9 cellular contexts compared by ENCODE assay signal in the genomic region with DNA sequence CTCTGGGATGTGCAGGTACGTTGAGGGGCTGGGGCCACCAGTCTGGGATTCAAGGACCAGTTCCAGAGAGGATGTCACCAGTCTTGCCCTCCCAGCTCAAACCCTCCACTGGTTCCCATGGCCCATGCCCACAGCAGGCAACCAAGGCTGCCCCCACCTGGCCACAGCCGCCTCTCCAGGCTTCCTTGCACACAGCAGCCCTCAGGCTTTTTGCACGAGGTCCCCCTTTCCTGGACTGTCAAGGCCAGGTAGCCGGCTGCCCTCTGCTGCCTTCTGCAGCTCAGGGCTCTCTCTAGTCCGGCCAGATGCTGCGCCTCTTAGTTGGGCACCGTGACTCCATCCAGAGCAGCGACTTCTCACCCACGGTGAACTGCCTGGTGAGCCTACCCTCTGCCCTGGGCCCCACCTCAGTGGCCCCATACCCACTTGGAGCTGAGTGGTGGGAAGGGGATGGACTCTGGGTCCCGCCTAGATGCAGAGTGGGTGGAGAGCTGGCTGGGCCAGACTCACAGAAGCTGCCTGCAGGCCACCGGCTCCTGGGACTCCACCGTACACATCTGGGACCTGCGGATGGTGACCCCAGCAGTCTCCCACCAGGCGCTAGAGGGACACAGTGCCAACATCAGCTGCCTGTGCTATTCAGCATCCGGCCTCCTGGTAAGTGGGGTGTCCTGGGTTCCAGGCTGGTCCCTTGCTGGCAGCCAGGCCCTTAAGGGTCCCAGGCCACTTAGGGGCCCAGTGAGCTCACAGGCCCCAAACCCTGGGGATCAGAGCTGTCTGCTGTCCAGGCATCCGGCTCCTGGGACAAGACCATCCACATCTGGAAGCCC. TPM values are rescaled to one million over a fixed set of nuclear protein-coding genes. Genes with fewer than 3 reads are reported as not detected.
DNase-seq lines count a peak whose midpoint lies in the region; ATAC-seq and TF ChIP-seq lines count a peak whose summit lies in the region.
"Had no signal": no experiment of that assay in that cellular context is flagged by ENCODE, and none has a peak within 500 bp of the region (broad histone marks: within the 10 kb centered on the region; RNA-seq: fewer than 3 reads in every experiment).

No MANE protein-coding gene starts in this region.

- H3K27ac Mint-ChIP-seq in endothelial cell (ENCODE audit: unreplicated experiment): no peak overlapping the region
- H3K27ac Mint-ChIP-seq: activated naive CD8-positive, alpha-beta T cell treated with anti-CD3 and anti-CD28 coated beads, Interleukin-2, amount 10 ng/mL, durations not matched to agents 7 days and 5 days had no signal

- H3K27me3 ChIP-seq in NT2/D1 (ENCODE audit: insufficient read depth, insufficient read length): no peaks in the 10 kb centered on the region

- H3K36me3 Mint-ChIP-seq in endothelial cell (ENCODE audit: low read depth, unreplicated experiment): peaks cover 10% of the 10 kb centered on the region

- TF ChIP-seq CTCF in endothelial cell (IDR thresholded peaks at IDR 0.05; ENCODE audit: unreplicated experiment): peak; percentile 13

- ATAC-seq in GM18520 (IDR thresholded peaks at IDR 0.05; ENCODE audit: unreplicated experiment): no peak

- peaks cover 10% of the 10 kb centered on the region for H3K4me1 Mint-ChIP-seq in endothelial cell (ENCODE audit: unreplicated experiment)

- peak; percentile 90 for DNase-seq in 8988T
- peak; percentile 76 for DNase-seq in ELR (ENCODE audit: low read depth)
- DNase-seq in NT2/D1 (ENCODE audit: low read depth, low spot score): no peak
- peak; percentile 60 for DNase-seq in endothelial cell (ENCODE audit: low spot score)
- DNase-seq in T-helper 1 cell: no peak
- no peak for DNase-seq in T-helper 9 cell
- DNase-seq in middle frontal gyrus (ENCODE audit: extremely low spot score, low spot score): no peak
- DNase-seq: activated naive CD8-positive, alpha-beta T cell treated with anti-CD3 and anti-CD28 coated beads, Interleukin-2, amount 10 ng/mL, durations not matched to agents 7 days and 5 days had no signal

- H3K9ac ChIP-seq in NT2/D1 (ENCODE audit: insufficient read length, low read depth): peak overlapping the region; percentile 33

- no peaks in the 10 kb centered on the region for H3K9me3 Mint-ChIP-seq in endothelial cell (ENCODE audit: unreplicated experiment)
- H3K9me3 Mint-ChIP-seq: activated naive CD8-positive, alpha-beta T cell treated with anti-CD3 and anti-CD28 coated beads, Interleukin-2, amount 10 ng/mL, durations not matched to agents 7 days and 5 days had no signal

- peaks cover 35% of the 10 kb centered on the region for H3K4me1 ChIP-seq in NT2/D1 (ENCODE audit: insufficient read depth, insufficient read length)

- H3K27me3 Mint-ChIP-seq in endothelial cell (ENCODE audit: unreplicated experiment): peaks cover 8% of the 10 kb centered on the region

- H3K4me3 ChIP-seq in NT2/D1 (ENCODE audit: insufficient read length, low read depth): no peak overlapping the region

- H3K4me3 Mint-ChIP-seq in endothelial cell (ENCODE audit: unreplicated experiment): no peak overlapping the region
- H3K4me3 Mint-ChIP-seq: activated naive CD8-positive, alpha-beta T cell treated with anti-CD3 and anti-CD28 coated beads, Interleukin-2, amount 10 ng/mL, durations not matched to agents 7 days and 5 days had no signal

- H3K9me3 ChIP-seq in NT2/D1 (ENCODE audit: insufficient read depth, low read length): no peaks in the 10 kb centered on the region

- H3K36me3 ChIP-seq in NT2/D1 (ENCODE audit: insufficient read depth, insufficient read length, low read length): peaks cover 58% of the 10 kb centered on the region

RNA-seq across cellular contexts. Expression of gene WDR38, which starts 2.9 kb away (rescaled TPM):
- total RNA-seq in endothelial cell (ENCODE audit: unreplicated experiment): not detected
- total RNA-seq: activated naive CD8-positive, alpha-beta T cell treated with anti-CD3 and anti-CD28 coated beads, Interleukin-2, amount 10 ng/mL, durations not matched to agents 7 days and 5 days had no signal

RNA-seq across cellular contexts. Expression of gene RPL35, which starts 5.6 kb away (rescaled TPM):
- total RNA-seq in endothelial cell (ENCODE audit: unreplicated experiment): 1,069 TPM

RNA-seq across cellular contexts. Expression of gene ARPC5L, which starts 5.8 kb away (rescaled TPM):
- 67.0 TPM for total RNA-seq in endothelial cell (ENCODE audit: unreplicated experiment)

Comparison
In these comparisons a context has a peak if more than half of its experiments do, and no peak if none do; other contexts are left out.
1. DNase-seq: peak in 8988T (single experiment), ELR (single experiment) and endothelial cell (single experiment); none in NT2/D1 (single experiment), T-helper 1 cell (0 of 5), T-helper 9 cell (single experiment) and middle frontal gyrus (single experiment).